ENCODE assay signal across 1 cellular context in genomic region chr17:19454074-19454473, GRCh38.
TF ChIP-seq lines count a peak whose summit lies in the region.

No MANE protein-coding gene starts in this region.

TF ChIP-seq in GM23338, 12 proteins besides CTCF, POLR2A, EP300 and RAD21 (continued from another document):
- TF ChIP-seq, protein P1, sequence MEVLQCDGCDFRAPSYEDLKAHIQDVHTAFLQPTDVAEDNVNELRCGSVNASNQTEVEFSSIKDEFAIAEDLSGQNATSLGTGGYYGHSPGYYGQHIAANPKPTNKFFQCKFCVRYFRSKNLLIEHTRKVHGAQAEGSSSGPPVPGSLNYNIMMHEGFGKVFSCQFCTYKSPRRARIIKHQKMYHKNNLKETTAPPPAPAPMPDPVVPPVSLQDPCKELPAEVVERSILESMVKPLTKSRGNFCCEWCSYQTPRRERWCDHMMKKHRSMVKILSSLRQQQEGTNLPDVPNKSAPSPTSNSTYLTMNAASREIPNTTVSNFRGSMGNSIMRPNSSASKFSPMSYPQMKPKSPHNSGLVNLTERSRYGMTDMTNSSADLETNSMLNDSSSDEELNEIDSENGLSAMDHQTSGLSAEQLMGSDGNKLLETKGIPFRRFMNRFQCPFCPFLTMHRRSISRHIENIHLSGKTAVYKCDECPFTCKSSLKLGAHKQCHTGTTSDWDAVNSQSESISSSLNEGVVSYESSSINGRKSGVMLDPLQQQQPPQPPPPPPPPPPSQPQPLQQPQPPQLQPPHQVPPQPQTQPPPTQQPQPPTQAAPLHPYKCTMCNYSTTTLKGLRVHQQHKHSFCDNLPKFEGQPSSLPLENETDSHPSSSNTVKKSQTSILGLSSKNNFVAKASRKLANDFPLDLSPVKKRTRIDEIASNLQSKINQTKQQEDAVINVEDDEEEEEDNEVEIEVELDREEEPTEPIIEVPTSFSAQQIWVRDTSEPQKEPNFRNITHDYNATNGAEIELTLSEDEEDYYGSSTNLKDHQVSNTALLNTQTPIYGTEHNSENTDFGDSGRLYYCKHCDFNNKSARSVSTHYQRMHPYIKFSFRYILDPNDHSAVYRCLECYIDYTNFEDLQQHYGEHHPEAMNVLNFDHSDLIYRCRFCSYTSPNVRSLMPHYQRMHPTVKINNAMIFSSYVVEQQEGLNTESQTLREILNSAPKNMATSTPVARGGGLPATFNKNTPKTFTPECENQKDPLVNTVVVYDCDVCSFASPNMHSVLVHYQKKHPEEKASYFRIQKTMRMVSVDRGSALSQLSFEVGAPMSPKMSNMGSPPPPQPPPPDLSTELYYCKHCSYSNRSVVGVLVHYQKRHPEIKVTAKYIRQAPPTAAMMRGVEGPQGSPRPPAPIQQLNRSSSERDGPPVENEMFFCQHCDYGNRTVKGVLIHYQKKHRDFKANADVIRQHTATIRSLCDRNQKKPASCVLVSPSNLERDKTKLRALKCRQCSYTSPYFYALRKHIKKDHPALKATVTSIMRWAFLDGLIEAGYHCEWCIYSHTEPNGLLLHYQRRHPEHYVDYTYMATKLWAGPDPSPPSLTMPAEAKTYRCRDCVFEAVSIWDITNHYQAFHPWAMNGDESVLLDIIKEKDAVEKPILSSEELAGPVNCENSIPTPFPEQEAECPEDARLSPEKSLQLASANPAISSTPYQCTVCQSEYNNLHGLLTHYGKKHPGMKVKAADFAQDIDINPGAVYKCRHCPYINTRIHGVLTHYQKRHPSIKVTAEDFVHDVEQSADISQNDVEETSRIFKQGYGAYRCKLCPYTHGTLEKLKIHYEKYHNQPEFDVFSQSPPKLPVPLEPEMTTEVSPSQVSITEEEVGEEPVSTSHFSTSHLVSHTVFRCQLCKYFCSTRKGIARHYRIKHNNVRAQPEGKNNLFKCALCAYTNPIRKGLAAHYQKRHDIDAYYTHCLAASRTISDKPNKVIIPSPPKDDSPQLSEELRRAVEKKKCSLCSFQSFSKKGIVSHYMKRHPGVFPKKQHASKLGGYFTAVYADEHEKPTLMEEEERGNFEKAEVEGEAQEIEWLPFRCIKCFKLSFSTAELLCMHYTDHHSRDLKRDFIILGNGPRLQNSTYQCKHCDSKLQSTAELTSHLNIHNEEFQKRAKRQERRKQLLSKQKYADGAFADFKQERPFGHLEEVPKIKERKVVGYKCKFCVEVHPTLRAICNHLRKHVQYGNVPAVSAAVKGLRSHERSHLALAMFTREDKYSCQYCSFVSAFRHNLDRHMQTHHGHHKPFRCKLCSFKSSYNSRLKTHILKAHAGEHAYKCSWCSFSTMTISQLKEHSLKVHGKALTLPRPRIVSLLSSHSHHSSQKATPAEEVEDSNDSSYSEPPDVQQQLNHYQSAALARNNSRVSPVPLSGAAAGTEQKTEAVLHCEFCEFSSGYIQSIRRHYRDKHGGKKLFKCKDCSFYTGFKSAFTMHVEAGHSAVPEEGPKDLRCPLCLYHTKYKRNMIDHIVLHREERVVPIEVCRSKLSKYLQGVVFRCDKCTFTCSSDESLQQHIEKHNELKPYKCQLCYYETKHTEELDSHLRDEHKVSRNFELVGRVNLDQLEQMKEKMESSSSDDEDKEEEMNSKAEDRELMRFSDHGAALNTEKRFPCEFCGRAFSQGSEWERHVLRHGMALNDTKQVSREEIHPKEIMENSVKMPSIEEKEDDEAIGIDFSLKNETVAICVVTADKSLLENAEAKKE (CRISPR knock-in tag; IDR thresholded peaks at IDR 0.05) = no peak
- no peak for TF ChIP-seq ETS1 (IDR thresholded peaks at IDR 0.05)
- no peak for TF ChIP-seq EZH2phosphoT487 (IDR thresholded peaks at IDR 0.05; ENCODE audit: unreplicated experiment)
- TF ChIP-seq ZNF331 (CRISPR knock-in tag; IDR thresholded peaks at IDR 0.05; ENCODE audit: low read depth) = no peak
- TF ChIP-seq POLR2AphosphoS5 (IDR thresholded peaks at IDR 0.05; ENCODE audit: low read depth) = no peak
- TF ChIP-seq JUNB (IDR thresholded peaks at IDR 0.05; ENCODE audit: unreplicated experiment) = no peak
- TF ChIP-seq NANOG (IDR thresholded peaks at IDR 0.05; ENCODE audit: borderline replicate concordance) = no peak
TF ChIP-seq in GM23338: peak in this region for 0.
